15 cellular contexts compared by ENCODE assay signal in the genomic region with DNA sequence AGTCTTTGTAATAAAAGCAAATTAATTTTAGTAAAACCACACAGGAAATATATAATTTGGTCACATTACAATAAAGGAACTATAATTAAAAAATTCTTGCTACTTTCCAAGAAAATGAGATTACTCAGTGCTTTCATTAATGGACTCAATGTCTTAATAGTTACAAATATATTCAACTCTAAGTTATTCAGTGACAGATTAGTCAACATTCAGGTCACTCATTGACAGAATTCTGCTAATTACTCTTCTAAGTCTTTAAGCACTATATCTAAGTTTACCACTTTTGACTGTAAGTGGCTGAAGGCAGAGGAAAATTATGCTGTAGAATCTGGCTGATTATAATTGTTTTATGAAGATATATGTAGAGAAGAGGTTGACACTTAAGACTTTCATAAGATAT.
DNase-seq lines count a peak whose midpoint lies in the region; ATAC-seq and TF ChIP-seq lines count a peak whose summit lies in the region.
"Had no signal": no experiment of that assay in that cellular context is flagged by ENCODE, and none has a peak within 500 bp of the region (broad histone marks: within the 10 kb centered on the region; RNA-seq: fewer than 3 reads in every experiment).

No MANE protein-coding gene starts in this region.

- TF ChIP-seq CTCF in kidney epithelial cell (IDR thresholded peaks at IDR 0.05; ENCODE audit: insufficient read depth, low read length, poor library complexity, severe bottlenecking): no peak

- H3K36me3 ChIP-seq in kidney epithelial cell (ENCODE audit: control insufficient read depth, insufficient read depth, low read length): no peaks in the 10 kb centered on the region

- peak; percentile 2 for DNase-seq in kidney epithelial cell (ENCODE audit: low read depth)
- peak; percentile 91 for DNase-seq in renal cortical epithelial cell (ENCODE audit: low read depth)
- DNase-seq in NCI-H345 (lab: John Stamatoyannopoulos, UW): no peak
- DNase-seq in SW480 (ENCODE audit: low spot score): no peak
- DNase-seq: C1 segment of cervical spinal cord; Caco-2; CD4-positive, alpha-beta memory T cell; DMS 273 treated with DMSO at 0.1 percent for 48 hours; DMS79; GF-D8; H9 had no signal

- no peaks in the 10 kb centered on the region for H3K27me3 ChIP-seq in kidney epithelial cell (ENCODE audit: control insufficient read depth, insufficient read depth, low read length)

- no peak overlapping the region for H3K4me3 ChIP-seq in kidney epithelial cell (ENCODE audit: low read depth, low read length)
- H3K4me3 ChIP-seq: GM23338 had no signal

- ATAC-seq in HG03354 (IDR thresholded peaks at IDR 0.05; ENCODE audit: poor library complexity, severe bottlenecking, unreplicated experiment) (peak; percentile 57), HG02870 (IDR thresholded peaks at IDR 0.05; ENCODE audit: unreplicated experiment) (no peak)
- ATAC-seq: GM23338, HCT116 had no signal

Comparison
In these comparisons a context has a peak if more than half of its experiments do, and no peak if none do; other contexts are left out.
1. DNase-seq: peak in kidney epithelial cell (single experiment) and renal cortical epithelial cell (single experiment); none in NCI-H345 (single experiment) and SW480 (single experiment).